In genomic region chrX:130014770-130015169, GRCh38 we compare ENCODE assay signal across 23 cellular contexts.
"Had no signal": no experiment of that assay in that cellular context is flagged by ENCODE, and none has a peak within 500 bp of the region (broad histone marks: within the 10 kb centered on the region; RNA-seq: fewer than 3 reads in every experiment).

No MANE protein-coding gene starts in this region.

- H3K4me3 ChIP-seq: colonic mucosa, esophagus muscularis mucosa, gastroesophageal sphincter, heart left ventricle, hepatocyte, left lung, lower lobe of right lung had no signal

- H3K9me3 ChIP-seq: colonic mucosa, esophagus muscularis mucosa, gastroesophageal sphincter, heart left ventricle, left lung, lower lobe of right lung had no signal

- H3K27me3 Mint-ChIP-seq: dendritic cell treated with granulocyte-macrophage colony-stimulating factor and Interleukin-4, amounts not matched to agents 40 ng/mL and 50 ng/mL, for 4 days; effector memory CD8-positive, alpha-beta T cell; memory B cell; naive thymus-derived CD4-positive, alpha-beta T cell had no signal

- H3K9me3 Mint-ChIP-seq: dendritic cell treated with granulocyte-macrophage colony-stimulating factor and Interleukin-4, amounts not matched to agents 40 ng/mL and 50 ng/mL, for 4 days; effector memory CD8-positive, alpha-beta T cell; memory B cell; naive thymus-derived CD4-positive, alpha-beta T cell had no signal

- ATAC-seq: effector memory CD8-positive, alpha-beta T cell; foreskin keratinocyte; gastroesophageal sphincter; heart left ventricle; left lung; left ventricle myocardium superior; lower lobe of right lung; naive thymus-derived CD4-positive, alpha-beta T cell had no signal

- H3K4me1 Mint-ChIP-seq: endodermal cell, memory B cell had no signal

- FAIRE-seq: endometrium, frontal cortex, islet of Langerhans, keratinocyte had no signal

- H3K27ac ChIP-seq: colonic mucosa, esophagus muscularis mucosa, foreskin keratinocyte, gastroesophageal sphincter, heart left ventricle, hepatocyte, left lung, lower lobe of right lung had no signal

- H3K27me3 ChIP-seq: colonic mucosa, esophagus muscularis mucosa, foreskin keratinocyte, gastroesophageal sphincter, heart left ventricle, hepatocyte, left lung had no signal

- H3K79me2 ChIP-seq: hepatocyte had no signal

- H3K4me1 ChIP-seq: colonic mucosa, foreskin keratinocyte, left lung, lower lobe of right lung had no signal

- H3K4me3 Mint-ChIP-seq: dendritic cell treated with granulocyte-macrophage colony-stimulating factor and Interleukin-4, amounts not matched to agents 40 ng/mL and 50 ng/mL, for 4 days; effector memory CD8-positive, alpha-beta T cell; endodermal cell; memory B cell; naive thymus-derived CD4-positive, alpha-beta T cell had no signal

- H2AFZ ChIP-seq: hepatocyte had no signal

- H3K27ac Mint-ChIP-seq: dendritic cell treated with granulocyte-macrophage colony-stimulating factor and Interleukin-4, amounts not matched to agents 40 ng/mL and 50 ng/mL, for 4 days; endodermal cell; memory B cell; naive thymus-derived CD4-positive, alpha-beta T cell had no signal

- H3K4me2 ChIP-seq: hepatocyte had no signal

- H3K36me3 ChIP-seq: colonic mucosa had no signal

- DNase-seq: colonic mucosa; cortex of kidney; effector CD8-positive, alpha-beta T cell; effector memory CD8-positive, alpha-beta T cell; endodermal cell; foreskin keratinocyte; heart left ventricle; hypothalamus; left lung; left ventricle myocardium superior; lower lobe of right lung; mesendoderm; midbrain; naive thymus-derived CD4-positive, alpha-beta T cell had no signal
